Comparison of ENCODE assay signal across 8 cellular contexts in genomic region chr10:46567151-46567550, GRCh38. TPM values are rescaled to one million over a fixed set of nuclear protein-coding genes. Genes with fewer than 3 reads are reported as not detected.
"Had no signal": no experiment of that assay in that cellular context is flagged by ENCODE, and none has a peak within 500 bp of the region (broad histone marks: within the 10 kb centered on the region; RNA-seq: fewer than 3 reads in every experiment).

No MANE protein-coding gene starts in this region.

RNA-seq across cellular contexts. Expression of gene GPRIN2, which starts 10.7 kb away (rescaled TPM):
- total RNA-seq: LHCN-M2, MCF 10A, NCI-H460, OCI-LY7, Right ventricle myocardium inferior, RPMI7951, SJCRH30, SK-MEL-5 had no signal

RNA-seq across cellular contexts. Expression of gene SYT15, which starts 11.8 kb away (rescaled TPM):
- total RNA-seq: SJCRH30, SK-MEL-5 had no signal
